12 cellular contexts compared by ENCODE assay signal in the genomic region with DNA sequence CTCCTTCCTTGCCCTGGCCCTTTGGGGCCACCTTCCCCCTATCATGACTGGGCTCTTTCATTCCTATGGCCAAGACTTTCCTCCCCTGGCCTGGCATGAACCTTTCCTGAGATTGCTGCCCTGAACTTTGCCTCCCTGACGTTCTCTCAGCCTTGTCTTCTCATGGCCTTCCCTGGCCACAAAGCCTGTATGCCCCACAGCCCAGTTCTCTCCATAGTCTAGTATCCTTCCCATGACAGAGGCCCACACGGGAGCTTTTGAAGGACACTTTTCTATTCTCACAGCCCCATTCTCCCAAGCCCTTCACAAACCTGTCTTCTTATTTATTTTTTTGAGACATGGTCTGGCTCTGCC. TPM values are rescaled to one million over a fixed set of nuclear protein-coding genes. Genes with fewer than 3 reads are reported as not detected.
DNase-seq lines count a peak whose midpoint lies in the region; ATAC-seq and TF ChIP-seq lines count a peak whose summit lies in the region.
"Had no signal": no experiment of that assay in that cellular context is flagged by ENCODE, and none has a peak within 500 bp of the region (broad histone marks: within the 10 kb centered on the region; RNA-seq: fewer than 3 reads in every experiment).

No MANE protein-coding gene starts in this region.

- H3K36me3 Mint-ChIP-seq in activated naive CD8-positive, alpha-beta T cell treated with anti-CD3 and anti-CD28 coated beads for 36 hours, result peaks cover 35% of the 10 kb centered on the region
- peaks cover 0 to 3% of the 10 kb centered on the region in 2 donors for H3K36me3 Mint-ChIP-seq in naive B cell

- peaks cover 48% of the 10 kb centered on the region for H3K4me1 Mint-ChIP-seq in activated naive CD8-positive, alpha-beta T cell treated with anti-CD3 and anti-CD28 coated beads for 36 hours
- peaks cover 44 to 66% (median 60%) of the 10 kb centered on the region in 3 donors for H3K4me1 Mint-ChIP-seq in naive B cell

- 75 to 81% methylated on average over 2 of the region's 2 CpGs for WGBS in heart right ventricle, 2 donors

- H3K27ac Mint-ChIP-seq in activated naive CD8-positive, alpha-beta T cell treated with anti-CD3 and anti-CD28 coated beads for 36 hours, result peak overlapping the region; percentile 99
- H3K27ac Mint-ChIP-seq in naive B cell, result peak overlapping the region; percentile 79 to 95 (median 86)

- no peaks in the 10 kb centered on the region for H3K9me3 Mint-ChIP-seq in activated naive CD8-positive, alpha-beta T cell treated with anti-CD3 and anti-CD28 coated beads for 36 hours
- no peaks in the 10 kb centered on the region for H3K9me3 Mint-ChIP-seq in naive B cell

- DNase-seq in cardiac septum (ENCODE audit: low spot score) (peak; percentile 73), heart right ventricle (no peak), naive B cell (no peak), H7 (no peak)
- no peak for DNase-seq in activated naive CD8-positive, alpha-beta T cell treated with anti-CD3 and anti-CD28 coated beads for 36 hours
- DNase-seq in stimulated activated CD4-positive, alpha-beta T cell treated with anti-CD3 and anti-CD28 coated beads, Interleukin-4, amount 100 ng/mL, for 4 hours, result no peak
- DNase-seq: midbrain, NCI-H1436 had no signal

- peak overlapping the region in 2 of 10 donors; percentile 93 to 97 for H3K27ac ChIP-seq in heart right ventricle

- H3K4me3 Mint-ChIP-seq in activated naive CD8-positive, alpha-beta T cell treated with anti-CD3 and anti-CD28 coated beads for 36 hours, result peak overlapping the region; percentile 60
- peak overlapping the region in 5 of 8 donors; percentile 37 to 70 (median 63) for H3K4me3 Mint-ChIP-seq in naive B cell

- intact Hi-C loops in cardiac septum (cut with DNase I) (loop anchor here (5.0 kb wide), 1 partner anchor 33 kb away; the partner anchor contains the start of genes EMG1 and PHB2), heart right ventricle (cut with DNase I) (loop anchor here in 1 of 10 donors (5.0 kb wide), 1 partner anchor 72 kb away; the partner anchor contains the start of gene TPI1)

- H3K9me3 ChIP-seq in heart right ventricle, result no peaks in the 10 kb centered on the region

- H3K4me3 ChIP-seq in heart right ventricle, result no peak overlapping the region
- no peak overlapping the region for H3K4me3 ChIP-seq in H7 (ENCODE audit: insufficient read depth, low read depth, low read length)

- peaks cover 0 to 63% (median 22%) of the 10 kb centered on the region in 9 donors for H3K36me3 ChIP-seq in heart right ventricle
- peaks cover 16% of the 10 kb centered on the region for H3K36me3 ChIP-seq in H7 (replicated peaks; ENCODE audit: control insufficient read depth, insufficient read depth, low read length)

- ATAC-seq in heart right ventricle (no peak), naive B cell (ENCODE audit: low read depth in 2 of 2) (no peak), GM21529 (IDR thresholded peaks at IDR 0.05; ENCODE audit: unreplicated experiment) (no peak), HG02623 (IDR thresholded peaks at IDR 0.05; ENCODE audit: unreplicated experiment) (no peak)

- no peaks in the 10 kb centered on the region for H3K27me3 ChIP-seq in heart right ventricle
- no peaks in the 10 kb centered on the region for H3K27me3 ChIP-seq in H7 (ENCODE audit: control insufficient read depth, insufficient read depth, low read length)

- TF ChIP-seq CTCF in heart right ventricle (IDR thresholded peaks at IDR 0.05), result no peak

- peaks cover 9 to 75% (median 59%) of the 10 kb centered on the region in 9 donors for H3K4me1 ChIP-seq in heart right ventricle

- H3K27me3 Mint-ChIP-seq in activated naive CD8-positive, alpha-beta T cell treated with anti-CD3 and anti-CD28 coated beads for 36 hours, result peaks cover 4% of the 10 kb centered on the region
- H3K27me3 Mint-ChIP-seq in naive B cell, result no peaks in the 10 kb centered on the region

RNA-seq across cellular contexts. Expression of gene RNU7-1, which starts 4.5 kb away (rescaled TPM):
- total RNA-seq in cardiac septum (not detected), heart right ventricle (not detected)
- polyA plus RNA-seq in heart right ventricle (not detected), naive B cell (ENCODE audit: low read depth in 6 of 6) (not detected)
- not detected for total RNA-seq in activated naive CD8-positive, alpha-beta T cell treated with anti-CD3 and anti-CD28 coated beads for 36 hours
- not detected in 2 replicates for total RNA-seq in H7 (2014; rRNA removed; shearing (Covaris generic))
- total RNA-seq: sciatic nerve, urinary bladder had no signal
- polyA plus RNA-seq: urinary bladder had no signal

RNA-seq across cellular contexts. Expression of gene C12orf57, which starts 4.7 kb away (rescaled TPM):
- total RNA-seq in cardiac septum, result 162 TPM
- 100 to 1,000 TPM; 134 to 213 (median 167) TPM for total RNA-seq in heart right ventricle
- polyA plus RNA-seq in heart right ventricle, result 100 to 1,000 TPM; 182 to 654 TPM
- 100 to 1,000 TPM; 203 to 208 TPM for total RNA-seq in activated naive CD8-positive, alpha-beta T cell treated with anti-CD3 and anti-CD28 coated beads for 36 hours
- polyA plus RNA-seq in naive B cell (ENCODE audit: low read depth in 6 of 6), result 100 to 1,000 TPM; 126 to 211 (median 194) TPM
- 136 and 153 TPM in 2 replicates for total RNA-seq in H7 (2014; rRNA removed; shearing (Covaris generic))

RNA-seq across cellular contexts. Expression of gene ATN1, which starts 11.4 kb away (rescaled TPM):
- total RNA-seq in cardiac septum (76.9 TPM), heart right ventricle (10 to 100 TPM; 54.7 to 96.7 (median 65.8) TPM)
- polyA plus RNA-seq in heart right ventricle (10 to 100 TPM; 48.7 to 92.5 TPM), naive B cell (ENCODE audit: low read depth in 6 of 6) (1 to 10 TPM in 3 of 6 donors, under 1 TPM in 2, not detected in 1; 0.57 to 2.2 (median 1.1) TPM)
- 10 to 100 TPM; 27.6 to 28.5 TPM for total RNA-seq in activated naive CD8-positive, alpha-beta T cell treated with anti-CD3 and anti-CD28 coated beads for 36 hours
- 11.4 and 13.4 TPM in 2 replicates for total RNA-seq in H7 (2014; rRNA removed; shearing (Covaris generic))

RNA-seq across cellular contexts. Expression of gene PTPN6, which starts 12.0 kb away (rescaled TPM):
- total RNA-seq in cardiac septum (7.0 TPM), heart right ventricle (10 to 100 TPM in 2 of 10 donors, 1 to 10 TPM in 8; 2.9 to 32.5 (median 5.3) TPM)
- polyA plus RNA-seq in heart right ventricle (10 to 100 TPM in 1 of 2 donors, 1 to 10 TPM in 1; 8.1 to 12.1 TPM), naive B cell (ENCODE audit: low read depth in 6 of 6) (1,000 to 10,000 TPM in 1 of 6 donors, 100 to 1,000 TPM in 5; 398 to 1,059 (median 612) TPM)
- 100 to 1,000 TPM; 457 to 467 TPM for total RNA-seq in activated naive CD8-positive, alpha-beta T cell treated with anti-CD3 and anti-CD28 coated beads for 36 hours
- 25.0 and 34.3 TPM in 2 replicates for total RNA-seq in H7 (2014; rRNA removed; shearing (Covaris generic))

RNA-seq across cellular contexts. Expression of gene ENO2, which starts 24.8 kb away (rescaled TPM):
- total RNA-seq in cardiac septum (29.7 TPM), heart right ventricle (10 to 100 TPM in 8 of 10 donors, 1 to 10 TPM in 2; 6.3 to 68.4 (median 14.4) TPM)
- polyA plus RNA-seq in heart right ventricle (10 to 100 TPM; 19.2 to 19.3 TPM), naive B cell (ENCODE audit: low read depth in 6 of 6) (1 to 10 TPM; 3.8 to 8.4 (median 5.9) TPM)
- 100 to 1,000 TPM; 140 to 141 TPM for total RNA-seq in activated naive CD8-positive, alpha-beta T cell treated with anti-CD3 and anti-CD28 coated beads for 36 hours
- total RNA-seq in H7 (2014; rRNA removed; shearing (Covaris generic)), result 47.4 and 59.0 TPM in 2 replicates
